20 cellular contexts compared by ENCODE assay signal in genomic region chr6:1619106-1619665, GRCh38. TPM values are rescaled to one million over a fixed set of nuclear protein-coding genes. Genes with fewer than 3 reads are reported as not detected.
DNase-seq lines count a peak whose midpoint lies in the region; ATAC-seq and TF ChIP-seq lines count a peak whose summit lies in the region.
"Had no signal": no experiment of that assay in that cellular context is flagged by ENCODE, and none has a peak within 500 bp of the region (broad histone marks: within the 10 kb centered on the region; RNA-seq: fewer than 3 reads in every experiment).

No MANE protein-coding gene starts in this region.

- peaks cover 0 to 24% (median 22%) of the 10 kb centered on the region in 5 donors for H3K36me3 Mint-ChIP-seq in naive thymus-derived CD4-positive, alpha-beta T cell

- DNase-seq in coronary artery (ENCODE audit: low spot score), result peak; percentile 72
- no peak for DNase-seq in smooth muscle cell (lab: John Stamatoyannopoulos, UW; ENCODE audit: unreplicated experiment)
- no peak for DNase-seq in NCI-H128 (lab: John Stamatoyannopoulos, UW; ENCODE audit: unreplicated experiment)
- DNase-seq in naive thymus-derived CD4-positive, alpha-beta T cell, result no peak
- no peak for DNase-seq in GM10248 (ENCODE audit: extremely low spot score)
- DNase-seq in uterus, result no peak
- DNase-seq: anterior cingulate cortex; cortex of kidney; left colon; NCI-H1048; NCI-H2171 treated with DMSO at 0.1 percent for 48 hours; NK-92 treated with Interleukin-12 subunit alpha and Interleukin-12 subunit beta, amount 100 ng/mL, for 24 hours; stimulated activated naive CD4-positive, alpha-beta T cell; T-cell had no signal

- CTCF ChIA-PET in naive thymus-derived CD4-positive, alpha-beta T cell (lab: Charles Lee), result interaction anchor here (1.6 kb wide), 1 partner anchor 485 kb away, joined by 3 read pairs; no protein-coding TSS in a partner anchor
- CTCF ChIA-PET in GM10248 (lab: Yijun Ruan, JAX), result interaction anchor here (2.0 kb wide), 1 partner anchor 485 kb away, joined by 5 read pairs; no protein-coding TSS in a partner anchor

- H3K9me3 ChIP-seq in HUES48 (ENCODE audit: control insufficient read depth, insufficient read depth, low read length) (no peaks in the 10 kb centered on the region), smooth muscle cell (replicated peaks; ENCODE audit: low read depth) (no peaks in the 10 kb centered on the region), uterus (no peaks in the 10 kb centered on the region)
- no peaks in the 10 kb centered on the region for H3K9me3 ChIP-seq in naive thymus-derived CD4-positive, alpha-beta T cell (ENCODE audit: control insufficient read depth in 2 of 3, low read length in 3 of 3)
- H3K9me3 ChIP-seq: Caco-2 had no signal

- peak overlapping the region; percentile 68 for H3K4me2 ChIP-seq in smooth muscle cell

- no peak for TF ChIP-seq POLR2A in uterus (IDR thresholded peaks at IDR 0.05)

- H3K27me3 ChIP-seq in HUES48 (ENCODE audit: control insufficient read depth, insufficient read depth, low read length) (peaks cover 100% of the 10 kb centered on the region), layer of hippocampus (ENCODE audit: control insufficient read depth, insufficient read depth, low read length) (peaks cover 36% of the 10 kb centered on the region), smooth muscle cell (ENCODE audit: low read depth) (peaks cover 100% of the 10 kb centered on the region), uterus (peaks cover 4 to 27% of the 10 kb centered on the region in 2 donors)
- peaks cover 0 to 2% of the 10 kb centered on the region in 2 donors for H3K27me3 ChIP-seq in naive thymus-derived CD4-positive, alpha-beta T cell (ENCODE audit: control insufficient read depth in 2 of 2, insufficient read depth in 2 of 2, low read length in 2 of 2)

- no peak for ATAC-seq in naive thymus-derived CD4-positive, alpha-beta T cell
- ATAC-seq: K562, left colon, T-cell had no signal

- H3K27ac ChIP-seq in HUES48 (ENCODE audit: low read depth, low read length) (no peak overlapping the region), coronary artery (peak overlapping the region; percentile 85 to 86), layer of hippocampus (ENCODE audit: low read depth, low read length) (peak overlapping the region; percentile 75), smooth muscle cell (ENCODE audit: low read depth) (no peak overlapping the region), uterus (no peak overlapping the region)
- H3K27ac ChIP-seq in naive thymus-derived CD4-positive, alpha-beta T cell (ENCODE audit: low read depth, low read length), result no peak overlapping the region
- H3K27ac ChIP-seq: VCaP had no signal

- no peak for TF ChIP-seq CTCF in coronary artery (IDR thresholded peaks at IDR 0.05)
- no peak for TF ChIP-seq CTCF in smooth muscle cell (IDR thresholded peaks at IDR 0.05; ENCODE audit: borderline replicate concordance, insufficient read depth, poor library complexity, severe bottlenecking)
- TF ChIP-seq CTCF in GM10248 (IDR thresholded peaks at IDR 0.05; ENCODE audit: control extremely low read depth, extremely low read depth, low read depth, missing control alignments), result no peak
- TF ChIP-seq CTCF in uterus (IDR thresholded peaks at IDR 0.05), result no peak

- H3K36me3 ChIP-seq in HUES48 (ENCODE audit: control insufficient read depth, insufficient read depth, low read length), result no peaks in the 10 kb centered on the region
- no peaks in the 10 kb centered on the region for H3K36me3 ChIP-seq in smooth muscle cell (ENCODE audit: low read depth)
- H3K36me3 ChIP-seq in naive thymus-derived CD4-positive, alpha-beta T cell (ENCODE audit: control insufficient read depth in 2 of 3, insufficient read depth in 3 of 3, low read length in 3 of 3), result no peaks in the 10 kb centered on the region
- H3K36me3 ChIP-seq in uterus, result no peaks in the 10 kb centered on the region

- POLR2A ChIA-PET in naive thymus-derived CD4-positive, alpha-beta T cell (lab: Charles Lee), result no interaction called here
- POLR2A ChIA-PET in GM10248 (lab: Yijun Ruan, JAX), result no interaction called here

- no peak overlapping the region for H2AFZ ChIP-seq in smooth muscle cell (ENCODE audit: low read depth)

- H3K9me3 Mint-ChIP-seq in naive thymus-derived CD4-positive, alpha-beta T cell, result peaks cover 0 to 1% (median 0%) of the 10 kb centered on the region in 11 donors
- H3K9me3 Mint-ChIP-seq: activated T-helper 2 cell treated with anti-CD3 and anti-CD28 coated beads, Interferon-gamma antibody, Interleukin-2, Interleukin-4, amounts not matched to agents 10 μg/mL and 5 μg/mL and 100 μg/mL, durations not matched to agents 14 hours and 24 hours and 36 hours; T-cell had no signal

- intact Hi-C loops in naive thymus-derived CD4-positive, alpha-beta T cell (cut with micrococcal nuclease), result no loop called here
- intact Hi-C loops in uterus (cut with DNase I; ENCODE audit: low total_unique reads), result no loop called here

- 0 out of 2 replicates have a peak overlapping the region, but pooled peaks have one; percentile 46 for H3K4me3 ChIP-seq in HUES48 (ENCODE audit: low read depth, low read length)
- peak overlapping the region; percentile 97 for H3K4me3 ChIP-seq in coronary artery
- no peak overlapping the region for H3K4me3 ChIP-seq in smooth muscle cell
- no peak overlapping the region for H3K4me3 ChIP-seq in naive thymus-derived CD4-positive, alpha-beta T cell (ENCODE audit: low read length)
- H3K4me3 ChIP-seq in uterus, result no peak overlapping the region
- H3K4me3 ChIP-seq: K562 had no signal

- H3K4me1 Mint-ChIP-seq in naive thymus-derived CD4-positive, alpha-beta T cell, result no peaks in the 10 kb centered on the region

- H3K27ac Mint-ChIP-seq in naive thymus-derived CD4-positive, alpha-beta T cell, result no peak overlapping the region
- H3K27ac Mint-ChIP-seq: activated T-helper 2 cell treated with anti-CD3 and anti-CD28 coated beads, Interferon-gamma antibody, Interleukin-2, Interleukin-4, amounts not matched to agents 10 μg/mL and 5 μg/mL and 100 μg/mL, durations not matched to agents 14 hours and 24 hours and 36 hours; T-cell had no signal

- no peaks in the 10 kb centered on the region for H4K20me1 ChIP-seq in smooth muscle cell (ENCODE audit: low read depth)

- no peaks in the 10 kb centered on the region for H3K79me2 ChIP-seq in smooth muscle cell (ENCODE audit: low read depth)

- 10% methylated on average over 34 of the region's 37 CpGs for WGBS in smooth muscle cell (ENCODE audit: low lambda C conversion rate)

- peak overlapping the region in 1 of 10 donors; percentile 56 for H3K4me3 Mint-ChIP-seq in naive thymus-derived CD4-positive, alpha-beta T cell

- no peak overlapping the region for H3K9ac ChIP-seq in HUES48 (ENCODE audit: low read depth, low read length)
- no peak overlapping the region for H3K9ac ChIP-seq in smooth muscle cell (ENCODE audit: low read depth)

- H3F3A ChIP-seq in smooth muscle cell (ENCODE audit: low read depth), result no peaks in the 10 kb centered on the region

- H3K4me1 ChIP-seq in HUES48 (ENCODE audit: control insufficient read depth, insufficient read depth, low read length) (peaks cover 4% of the 10 kb centered on the region; the same call in 1 of the 2 replicates), smooth muscle cell (ENCODE audit: low read depth) (peaks cover 7% of the 10 kb centered on the region), uterus (no peaks in the 10 kb centered on the region)
- H3K4me1 ChIP-seq in naive thymus-derived CD4-positive, alpha-beta T cell (ENCODE audit: control insufficient read depth in 2 of 2, insufficient read depth in 2 of 2, low read length in 2 of 2), result no peaks in the 10 kb centered on the region
- H3K4me1 ChIP-seq: Caco-2 had no signal

- peaks cover 41 to 73% (median 53%) of the 10 kb centered on the region in 5 donors for H3K27me3 Mint-ChIP-seq in naive thymus-derived CD4-positive, alpha-beta T cell

RNA-seq across cellular contexts. Expression of gene FOXC1, which starts 9.5 kb away (rescaled TPM):
- total RNA-seq in smooth muscle cell (0.58 and 1.4 TPM in 2 replicates), uterus (10 to 100 TPM in 1 of 4 donors, 1 to 10 TPM in 3; 1.8 to 15.2 (median 5.1) TPM)
- polyA plus RNA-seq in smooth muscle cell, result 0.10 and 0.40 TPM in 2 replicates
- total RNA-seq in naive thymus-derived CD4-positive, alpha-beta T cell, result not detected
- polyA plus RNA-seq in naive thymus-derived CD4-positive, alpha-beta T cell, result not detected
- total RNA-seq: K562 had no signal
- polyA plus RNA-seq: K562 had no signal

Comparison
In these comparisons a context has a peak if more than half of its experiments do, and no peak if none do; other contexts are left out.
1. H3K27ac ChIP-seq: peak in coronary artery (2 of 2) and layer of hippocampus (single experiment); none in HUES48 (single experiment), smooth muscle cell (single experiment), naive thymus-derived CD4-positive, alpha-beta T cell (single experiment) and uterus (0 of 2).
2. H3K4me3 ChIP-seq: peak in HUES48 (single experiment) and coronary artery (single experiment); none in smooth muscle cell (single experiment), naive thymus-derived CD4-positive, alpha-beta T cell (single experiment) and uterus (0 of 2).